27 cellular contexts compared by ENCODE assay signal in genomic region chr1:193113258-193113991, GRCh38. TPM values are rescaled to one million over a fixed set of nuclear protein-coding genes. Genes with fewer than 3 reads are reported as not detected.
DNase-seq lines count a peak whose midpoint lies in the region; ATAC-seq, FAIRE-seq and TF ChIP-seq lines count a peak whose summit lies in the region.
"Had no signal": no experiment of that assay in that cellular context is flagged by ENCODE, and none has a peak within 500 bp of the region (broad histone marks: within the 10 kb centered on the region; RNA-seq: fewer than 3 reads in every experiment).

No MANE protein-coding gene starts in this region.

- H4K20me1 ChIP-seq in astrocyte (ENCODE audit: insufficient read depth, low read length) = no peaks in the 10 kb centered on the region
- no peaks in the 10 kb centered on the region for H4K20me1 ChIP-seq in smooth muscle cell (ENCODE audit: low read depth)

- no peak for FAIRE-seq in astrocyte (lab: Jason Lieb, UNC)
- FAIRE-seq: endothelial cell of umbilical vein, islet of Langerhans had no signal

- H3K79me2 ChIP-seq in astrocyte (ENCODE audit: insufficient read depth, low read length) = no peaks in the 10 kb centered on the region
- H3K79me2 ChIP-seq in smooth muscle cell (ENCODE audit: low read depth) = no peaks in the 10 kb centered on the region

- peaks cover 12% of the 10 kb centered on the region for H3F3A ChIP-seq in smooth muscle cell (ENCODE audit: low read depth)

- H3K36me3 ChIP-seq in HUES48 (ENCODE audit: control insufficient read depth, insufficient read depth, low read length) (no peaks in the 10 kb centered on the region), astrocyte (ENCODE audit: insufficient read depth, low read length) (no peaks in the 10 kb centered on the region), smooth muscle cell (ENCODE audit: low read depth) (no peaks in the 10 kb centered on the region), testis (ENCODE audit: low read depth, missing control alignments) (no peaks in the 10 kb centered on the region)
- H3K36me3 ChIP-seq: heart left ventricle, Peyer's patch, transverse colon had no signal

- 58% methylated on average over 9 of the region's 9 CpGs for WGBS in smooth muscle cell (ENCODE audit: low lambda C conversion rate)
- 84 to 88% methylated on average over 9 of the region's 9 CpGs for WGBS in testis, 2 donors

- no peaks in the 10 kb centered on the region for H3K27me3 ChIP-seq in HUES48 (ENCODE audit: control insufficient read depth, insufficient read depth, low read length)
- H3K27me3 ChIP-seq in astrocyte (ENCODE audit: insufficient read depth, low read length) = no peaks in the 10 kb centered on the region
- H3K27me3 ChIP-seq in smooth muscle cell (ENCODE audit: low read depth) = no peaks in the 10 kb centered on the region
- H3K27me3 ChIP-seq in testis = no peaks in the 10 kb centered on the region
- H3K27me3 ChIP-seq: dorsolateral prefrontal cortex, heart left ventricle, Peyer's patch, transverse colon had no signal

- ATAC-seq in HG03442 (IDR thresholded peaks at IDR 0.05; ENCODE audit: unreplicated experiment) (no peak), GM21390 (IDR thresholded peaks at IDR 0.05; ENCODE audit: unreplicated experiment) (no peak)
- ATAC-seq: heart left ventricle, mucosa of descending colon, psoas muscle had no signal

- H3K4me3 Mint-ChIP-seq in astrocyte (ENCODE audit: unreplicated experiment) = peak overlapping the region; percentile 86
- H3K4me3 Mint-ChIP-seq: CD4-positive, CD25-positive, alpha-beta regulatory T cell had no signal

- H2AFZ ChIP-seq in astrocyte (ENCODE audit: low read depth, low read length) (no peak overlapping the region), smooth muscle cell (ENCODE audit: low read depth) (peak overlapping the region; percentile 6)

- peaks cover 44% of the 10 kb centered on the region for H3K4me1 Mint-ChIP-seq in astrocyte (ENCODE audit: low read depth, unreplicated experiment)
- H3K4me1 Mint-ChIP-seq: CD4-positive, CD25-positive, alpha-beta regulatory T cell had no signal

- TF ChIP-seq POLR2A in testis (IDR thresholded peaks at IDR 0.05) = no peak

- H3K27ac ChIP-seq in HUES48 (ENCODE audit: low read depth, low read length) (peak overlapping the region; percentile 55), astrocyte (ENCODE audit: low read depth, low read length) (no peak overlapping the region), smooth muscle cell (ENCODE audit: low read depth) (no peak overlapping the region), testis (no peak overlapping the region)
- H3K27ac ChIP-seq: dorsolateral prefrontal cortex, heart left ventricle, Peyer's patch, transverse colon had no signal

- H3K36me3 Mint-ChIP-seq in astrocyte (ENCODE audit: low read depth, unreplicated experiment) = peaks cover 2% of the 10 kb centered on the region
- H3K36me3 Mint-ChIP-seq: CD4-positive, CD25-positive, alpha-beta regulatory T cell had no signal

- intact Hi-C loops in testis (cut with DNase I; ENCODE audit: low total_unique reads) = no loop called here

- DNase-seq in astrocyte (ENCODE audit: low read depth) (no peak), islet precursor cell (peak; percentile 67), smooth muscle cell (lab: John Stamatoyannopoulos, UW; ENCODE audit: unreplicated experiment) (no peak), testis (no peak)
- DNase-seq: activated gamma-delta T cell; activated T-cell treated with anti-CD3 and anti-CD28 coated beads, Interleukin-2, amount 50 U/mL, for 1 hour; CD4-positive, CD25-positive, alpha-beta regulatory T cell; dorsolateral prefrontal cortex; heart left ventricle; KBM-7; MM.1S; mucosa of descending colon; NCI-H1436; NCI-H2107; NCI-H510A; NK-92 treated with Interleukin-12 subunit alpha and Interleukin-12 subunit beta, amount 100 ng/mL, for 24 hours; Peyer's patch; psoas muscle; SIG-M5; stimulated activated CD8-positive, alpha-beta memory T cell treated with anti-CD3 and anti-CD28 coated beads, Interleukin-4, amount 100 ng/mL, for 48 hours; T-helper 1 cell; transverse colon had no signal

- no peak overlapping the region for H3K9ac ChIP-seq in HUES48 (ENCODE audit: low read depth, low read length)
- no peak overlapping the region for H3K9ac ChIP-seq in astrocyte (ENCODE audit: low read length)
- no peak overlapping the region for H3K9ac ChIP-seq in smooth muscle cell (ENCODE audit: low read depth)

- no peaks in the 10 kb centered on the region for H3K9me3 ChIP-seq in HUES48 (ENCODE audit: control insufficient read depth, insufficient read depth, low read length)
- H3K9me3 ChIP-seq in astrocyte (ENCODE audit: insufficient read depth, low read depth, low read length) = no peaks in the 10 kb centered on the region
- H3K9me3 ChIP-seq in smooth muscle cell (replicated peaks; ENCODE audit: low read depth) = no peaks in the 10 kb centered on the region
- H3K9me3 ChIP-seq in testis = no peaks in the 10 kb centered on the region
- H3K9me3 ChIP-seq: heart left ventricle, mucosa of descending colon, Peyer's patch, psoas muscle, transverse colon had no signal

- H3K27ac Mint-ChIP-seq in astrocyte (ENCODE audit: unreplicated experiment) = peak overlapping the region; percentile 90

- H3K9me3 Mint-ChIP-seq in astrocyte (ENCODE audit: unreplicated experiment) = no peaks in the 10 kb centered on the region
- H3K9me3 Mint-ChIP-seq: CD4-positive, CD25-positive, alpha-beta regulatory T cell had no signal

- TF ChIP-seq CTCF in astrocyte (IDR thresholded peaks at IDR 0.05; ENCODE audit: insufficient read depth, low read depth, low read length) (no peak), smooth muscle cell (IDR thresholded peaks at IDR 0.05; ENCODE audit: borderline replicate concordance, insufficient read depth, poor library complexity, severe bottlenecking) (no peak), testis (IDR thresholded peaks at IDR 0.05) (no peak)

- peak overlapping the region; percentile 4; the same call in 1 of the 2 replicates for H3K4me3 ChIP-seq in HUES48 (ENCODE audit: low read depth, low read length)
- no peak overlapping the region for H3K4me3 ChIP-seq in astrocyte (ENCODE audit: insufficient read depth, low read depth, low read length)
- no peak overlapping the region for H3K4me3 ChIP-seq in smooth muscle cell
- H3K4me3 ChIP-seq in testis = no peak overlapping the region
- H3K4me3 ChIP-seq: dorsolateral prefrontal cortex, heart left ventricle, mucosa of descending colon, Peyer's patch, transverse colon had no signal

- peaks cover 39% of the 10 kb centered on the region for H3K4me1 ChIP-seq in HUES48 (ENCODE audit: control insufficient read depth, insufficient read depth, low read length)
- H3K4me1 ChIP-seq in astrocyte (ENCODE audit: insufficient read depth, low read length) = peaks cover 27% of the 10 kb centered on the region
- peaks cover 11% of the 10 kb centered on the region for H3K4me1 ChIP-seq in smooth muscle cell (ENCODE audit: low read depth)
- no peaks in the 10 kb centered on the region for H3K4me1 ChIP-seq in testis
- H3K4me1 ChIP-seq: Peyer's patch had no signal

- H3K4me2 ChIP-seq in astrocyte (ENCODE audit: low read length) (no peak overlapping the region), smooth muscle cell (no peak overlapping the region)

- no peaks in the 10 kb centered on the region for H3K27me3 Mint-ChIP-seq in astrocyte (ENCODE audit: low read depth, unreplicated experiment)

RNA-seq across cellular contexts. Expression of gene GLRX2, which starts 8.2 kb away (rescaled TPM):
- total RNA-seq in astrocyte = 37.0 and 37.1 TPM in 2 replicates
- total RNA-seq in smooth muscle cell = 14.8 and 25.9 TPM in 2 replicates
- 21.7 and 25.7 TPM in 2 replicates for polyA plus RNA-seq in smooth muscle cell
- 10 to 100 TPM; 21.2 to 47.6 TPM for total RNA-seq in testis
- polyA plus RNA-seq in testis (ENCODE audit: insufficient read depth, low read depth, low replicate concordance) = 70.1 TPM

RNA-seq across cellular contexts. Expression of gene CDC73, which starts 8.4 kb away (rescaled TPM):
- total RNA-seq in astrocyte (72.9 and 77.7 TPM in 2 replicates), smooth muscle cell (28.5 and 29.9 TPM in 2 replicates), testis (10 to 100 TPM; 39.6 to 47.1 TPM)
- polyA plus RNA-seq in smooth muscle cell (25.9 and 32.0 TPM in 2 replicates), testis (ENCODE audit: insufficient read depth, low read depth, low replicate concordance) (31.4 TPM)

RNA-seq across cellular contexts. Expression of gene RO60, which starts 54.0 kb away (rescaled TPM):
- total RNA-seq in astrocyte (120 and 134 TPM in 2 replicates), smooth muscle cell (124 and 144 TPM in 2 replicates), testis (10 to 100 TPM; 95.8 to 96.3 TPM)
- polyA plus RNA-seq in smooth muscle cell (100 and 114 TPM in 2 replicates), testis (ENCODE audit: insufficient read depth, low read depth, low replicate concordance) (26.7 TPM)

RNA-seq across cellular contexts. Expression of gene UCHL5, which starts 54.3 kb away (rescaled TPM):
- 26.4 and 33.3 TPM in 2 replicates for total RNA-seq in astrocyte
- total RNA-seq in smooth muscle cell = 35.6 and 41.7 TPM in 2 replicates
- 22.2 and 23.5 TPM in 2 replicates for polyA plus RNA-seq in smooth muscle cell
- 10 to 100 TPM; 38.5 to 55.5 TPM for total RNA-seq in testis
- 17.9 TPM for polyA plus RNA-seq in testis (ENCODE audit: insufficient read depth, low read depth, low replicate concordance)
